In the genomic region with DNA sequence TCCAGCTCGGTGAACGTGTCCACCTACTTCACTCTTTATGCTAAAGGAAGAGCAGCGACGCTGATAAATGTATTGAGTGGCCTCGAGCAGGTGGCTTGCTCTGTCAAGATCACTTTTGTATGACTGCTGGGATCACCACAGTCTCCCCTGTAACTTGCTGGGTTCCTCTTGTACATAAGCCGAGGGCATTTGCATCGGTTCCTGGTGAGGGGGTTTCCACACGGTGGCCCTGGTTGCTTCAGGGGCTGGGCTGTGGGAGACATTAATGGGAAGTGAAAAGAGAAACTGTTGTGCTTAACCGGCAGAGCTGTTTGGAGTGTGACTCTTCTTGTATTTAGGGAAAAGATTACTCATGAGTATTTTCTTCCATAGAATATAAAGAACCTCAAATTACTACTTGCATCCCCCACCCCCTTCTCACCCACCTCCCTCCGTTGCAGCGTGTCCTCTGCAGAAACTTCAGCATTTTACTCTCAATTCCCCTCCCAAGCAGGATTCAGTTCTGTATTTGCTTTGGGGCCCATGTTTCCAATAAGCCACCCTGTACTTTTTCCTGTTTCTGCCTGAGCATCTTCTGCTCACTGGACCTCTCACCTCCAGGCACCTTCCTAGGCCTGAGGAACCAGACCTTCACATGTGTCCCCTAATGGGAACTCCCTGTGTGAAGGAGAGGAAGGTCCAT, we compare ENCODE assay signal across 8 cellular contexts.
DNase-seq lines count a peak whose midpoint lies in the region; ATAC-seq, FAIRE-seq and TF ChIP-seq lines count a peak whose summit lies in the region.

No MANE protein-coding gene starts in this region.

- peaks cover 36% of the 10 kb centered on the region for H3K36me3 Mint-ChIP-seq in activated naive CD8-positive, alpha-beta T cell treated with anti-CD3 and anti-CD28 coated beads, Interleukin-2, amount 50 U/mL, for 24 hours (ENCODE audit: low read depth)

- peak overlapping the region; percentile 49 for H3K4me3 Mint-ChIP-seq in activated naive CD8-positive, alpha-beta T cell treated with anti-CD3 and anti-CD28 coated beads, Interleukin-2, amount 50 U/mL, for 24 hours

- H3K27ac Mint-ChIP-seq in activated naive CD8-positive, alpha-beta T cell treated with anti-CD3 and anti-CD28 coated beads, Interleukin-2, amount 50 U/mL, for 24 hours, result peak overlapping the region; percentile 88

- H3K4me1 Mint-ChIP-seq in activated naive CD8-positive, alpha-beta T cell treated with anti-CD3 and anti-CD28 coated beads, Interleukin-2, amount 50 U/mL, for 24 hours, result peaks cover 72% of the 10 kb centered on the region

- no peak for TF ChIP-seq POLR2A in H54 (IDR thresholded peaks at IDR 0.05; ENCODE audit: low read depth, low read length)

- no peaks in the 10 kb centered on the region for H3K9me3 Mint-ChIP-seq in activated naive CD8-positive, alpha-beta T cell treated with anti-CD3 and anti-CD28 coated beads, Interleukin-2, amount 50 U/mL, for 24 hours

- no peaks in the 10 kb centered on the region for H3K27me3 Mint-ChIP-seq in activated naive CD8-positive, alpha-beta T cell treated with anti-CD3 and anti-CD28 coated beads, Interleukin-2, amount 50 U/mL, for 24 hours

- ATAC-seq in GM18858 (IDR thresholded peaks at IDR 0.05; ENCODE audit: unreplicated experiment), result peak; percentile 85
- ATAC-seq in HG02588 (IDR thresholded peaks at IDR 0.05; ENCODE audit: unreplicated experiment), result peak; percentile 90
- ATAC-seq in activated naive CD8-positive, alpha-beta T cell treated with anti-CD3 and anti-CD28 coated beads, Interleukin-2, amount 50 U/mL, for 24 hours, result peak; percentile 95

- no peak for FAIRE-seq in H54 (lab: Jason Lieb, UNC)

- DNase-seq in NCI-H345 (lab: John Stamatoyannopoulos, UW) (peak; percentile 65), NCI-H226 (no peak), NCI-H1092 treated with DMSO at 0.1 percent for 48 hours (lab: John Stamatoyannopoulos, UW) (no peak), H54 (ENCODE audit: insufficient read length, low spot score) (no peak)
- DNase-seq in activated naive CD8-positive, alpha-beta T cell treated with anti-CD3 and anti-CD28 coated beads, Interleukin-2, amount 50 U/mL, for 24 hours, result peak; percentile 70
- peak; percentile 57 for DNase-seq in stimulated activated CD4-positive, alpha-beta T cell treated with anti-CD3 and anti-CD28 coated beads, Interleukin-12 subunit alpha, Interleukin-12 subunit beta, amount 100 ng/mL, for 4 hours

Comparison
In these comparisons a context has a peak if more than half of its experiments do, and no peak if none do; other contexts are left out.
1. DNase-seq: peak in NCI-H345 (single experiment), activated naive CD8-positive, alpha-beta T cell treated with anti-CD3 and anti-CD28 coated beads, Interleukin-2, amount 50 U/mL, for 24 hours (single experiment) and stimulated activated CD4-positive, alpha-beta T cell treated with anti-CD3 and anti-CD28 coated beads, Interleukin-12 subunit alpha, Interleukin-12 subunit beta, amount 100 ng/mL, for 4 hours (single experiment); none in NCI-H226 (single experiment), NCI-H1092 treated with DMSO at 0.1 percent for 48 hours (single experiment) and H54 (single experiment).
2. Peak in every context shown above with its lines, with median percentiles within 50 percentile points of each other: ATAC-seq.